ENCODE assay signal across 8 cellular contexts in the genomic region with DNA sequence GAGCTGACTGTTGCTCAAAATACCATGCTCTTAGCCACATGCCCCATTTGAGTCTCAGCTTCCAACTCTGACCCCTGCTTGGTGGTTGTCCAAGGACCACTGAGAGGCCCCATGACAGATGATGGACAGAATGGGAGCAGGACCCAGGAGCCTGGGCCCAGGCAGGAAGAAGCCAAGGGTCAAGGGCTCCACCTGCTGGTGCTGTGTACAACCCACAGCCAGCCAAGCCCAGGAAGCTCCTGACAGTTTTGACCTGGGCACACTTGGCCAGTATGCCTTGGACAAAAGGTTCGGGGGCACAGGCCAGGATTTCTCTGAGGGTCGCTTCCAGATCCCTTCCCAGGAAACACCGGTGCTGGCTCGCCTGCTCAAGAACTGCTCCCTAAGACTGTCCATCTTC. TPM values are rescaled to one million over a fixed set of nuclear protein-coding genes. Genes with fewer than 3 reads are reported as not detected.
DNase-seq lines count a peak whose midpoint lies in the region; ATAC-seq and TF ChIP-seq lines count a peak whose summit lies in the region.
"Not testable (repeated sequence)": the region's sequence is repeated elsewhere in the genome, so short reads cannot be mapped to it uniquely, and the experiment has no call there.

No MANE protein-coding gene starts in this region.

- TF ChIP-seq POLR2A in uterus (IDR thresholded peaks at IDR 0.05), result not testable (repeated sequence)

- TF ChIP-seq CTCF in GM13977 (IDR thresholded peaks at IDR 0.05; ENCODE audit: extremely low read depth, insufficient read depth, missing control alignments) (peak; percentile 68), fibroblast of pulmonary artery (IDR thresholded peaks at IDR 0.05; ENCODE audit: low read length, missing control alignments) (peak; percentile 18), uterus (IDR thresholded peaks at IDR 0.05) (peak in 2 of 4 experiments; percentile 39 to 44)
- not testable (repeated sequence) for TF ChIP-seq CTCF in mesothelial cell of epicardium (IDR thresholded peaks at IDR 0.05; ENCODE audit: unreplicated experiment)

- in situ Hi-C loops in GM13977 (cut with MboI; ENCODE audit: low pct_unique_long_range_greater_than_20kb, low sequenced_read_pairs, unreplicated experiment), result not testable (repeated sequence)

- H3K36me3 Mint-ChIP-seq in activated CD4-positive, alpha-beta T cell treated with anti-CD3 and anti-CD28 coated beads, Interleukin-2, amount 10 ng/mL, durations not matched to agents 24 days and 14 days (ENCODE audit: low read depth); activated naive CD8-positive, alpha-beta T cell treated with anti-CD3 and anti-CD28 coated beads for 36 hours; mesothelial cell of epicardium: not testable (repeated sequence)

- H3K27ac Mint-ChIP-seq in activated CD4-positive, alpha-beta T cell treated with anti-CD3 and anti-CD28 coated beads, Interleukin-2, amount 10 ng/mL, durations not matched to agents 24 days and 14 days; activated naive CD8-positive, alpha-beta T cell treated with anti-CD3 and anti-CD28 coated beads for 36 hours; mesothelial cell of epicardium: not testable (repeated sequence)

- not testable (repeated sequence) for H3K9me3 Mint-ChIP-seq in activated CD4-positive, alpha-beta T cell treated with anti-CD3 and anti-CD28 coated beads, Interleukin-2, amount 10 ng/mL, durations not matched to agents 24 days and 14 days; activated naive CD8-positive, alpha-beta T cell treated with anti-CD3 and anti-CD28 coated beads for 36 hours; mesothelial cell of epicardium

- H3K4me3 ChIP-seq in fibroblast of pulmonary artery (replicated peaks; ENCODE audit: low read depth, low read length); uterus: not testable (repeated sequence)

- intact Hi-C loops in activated CD4-positive, alpha-beta T cell treated with anti-CD3 and anti-CD28 coated beads, Interleukin-2, amount 10 ng/mL, durations not matched to agents 24 days and 14 days (cut with micrococcal nuclease); uterus (cut with DNase I; ENCODE audit: low total_unique reads): not testable (repeated sequence)

- H3K27ac ChIP-seq in uterus, result peak overlapping the region in 1 of 2 donors; percentile 45

- H3K4me1 Mint-ChIP-seq in activated CD4-positive, alpha-beta T cell treated with anti-CD3 and anti-CD28 coated beads, Interleukin-2, amount 10 ng/mL, durations not matched to agents 24 days and 14 days; activated naive CD8-positive, alpha-beta T cell treated with anti-CD3 and anti-CD28 coated beads for 36 hours; mesothelial cell of epicardium: not testable (repeated sequence)

- H3K36me3 ChIP-seq in uterus, result not testable (repeated sequence)

- not testable (repeated sequence) for H3K4me1 ChIP-seq in uterus

- H3K4me3 Mint-ChIP-seq in activated CD4-positive, alpha-beta T cell treated with anti-CD3 and anti-CD28 coated beads, Interleukin-2, amount 10 ng/mL, durations not matched to agents 24 days and 14 days; activated naive CD8-positive, alpha-beta T cell treated with anti-CD3 and anti-CD28 coated beads for 36 hours; mesothelial cell of epicardium: not testable (repeated sequence)

- H3K9me3 ChIP-seq in uterus, result not testable (repeated sequence)

- ATAC-seq in HG03342 (IDR thresholded peaks at IDR 0.05; ENCODE audit: unreplicated experiment), result peak; percentile 34

- DNase-seq in GM13977 (ENCODE audit: low spot score); fibroblast of pulmonary artery (ENCODE audit: low read depth): not testable (repeated sequence)
- DNase-seq in activated CD4-positive, alpha-beta T cell treated with anti-CD3 and anti-CD28 coated beads, Interleukin-2, amount 10 ng/mL, durations not matched to agents 24 days and 14 days, result peak; percentile 83
- peak; percentile 43 for DNase-seq in activated naive CD8-positive, alpha-beta T cell treated with anti-CD3 and anti-CD28 coated beads for 36 hours
- peak; percentile 29 to 54 for DNase-seq in mesothelial cell of epicardium (ENCODE audit: low spot score in 2 of 2, unreplicated experiment in 2 of 2)
- DNase-seq in stimulated activated CD4-positive, alpha-beta T cell treated with anti-CD3 and anti-CD28 coated beads, Interleukin-1b, Interleukin-23, amount 100 ng/mL, for 48 hours, result peak; percentile 32
- DNase-seq in uterus, result peak; percentile 46 to 76

- not testable (repeated sequence) for H3K27me3 ChIP-seq in uterus

- H3K27me3 Mint-ChIP-seq in activated CD4-positive, alpha-beta T cell treated with anti-CD3 and anti-CD28 coated beads, Interleukin-2, amount 10 ng/mL, durations not matched to agents 24 days and 14 days; activated naive CD8-positive, alpha-beta T cell treated with anti-CD3 and anti-CD28 coated beads for 36 hours; mesothelial cell of epicardium (ENCODE audit: low read depth): not testable (repeated sequence)

RNA-seq across cellular contexts. Expression of gene GRAP, which starts 15.0 kb away (rescaled TPM):
- 9.2 and 9.7 TPM in 2 replicates for total RNA-seq in activated CD4-positive, alpha-beta T cell treated with anti-CD3 and anti-CD28 coated beads, Interleukin-2, amount 10 ng/mL, durations not matched to agents 24 days and 14 days
- 10 to 100 TPM; 14.5 to 14.8 TPM for total RNA-seq in activated naive CD8-positive, alpha-beta T cell treated with anti-CD3 and anti-CD28 coated beads for 36 hours
- total RNA-seq in mesothelial cell of epicardium (1.4 to 1.8 TPM (median 1.6 TPM) in 3 replicates), uterus (10 to 100 TPM in 2 of 4 donors, 1 to 10 TPM in 2; 8.3 to 21.2 (median 13.5) TPM)

RNA-seq across cellular contexts. Expression of gene FAM83G, which starts 27.2 kb away (rescaled TPM):
- total RNA-seq in activated CD4-positive, alpha-beta T cell treated with anti-CD3 and anti-CD28 coated beads, Interleukin-2, amount 10 ng/mL, durations not matched to agents 24 days and 14 days, result 15.7 and 17.8 TPM in 2 replicates
- total RNA-seq in activated naive CD8-positive, alpha-beta T cell treated with anti-CD3 and anti-CD28 coated beads for 36 hours, result 10 to 100 TPM; 10.3 to 10.4 TPM
- total RNA-seq in mesothelial cell of epicardium (14.5 to 15.0 TPM (median 15.0 TPM) in 3 replicates), uterus (10 to 100 TPM in 1 of 4 donors, 1 to 10 TPM in 3; 1.0 to 10.7 (median 1.8) TPM)
